13 cellular contexts compared by ENCODE assay signal in genomic region chr6:155170519-155170918, GRCh38.
A peak's percentile ranks its signal among the peaks of the same experiment; 100 is the strongest.
DNase-seq lines count a peak whose midpoint lies in the region; ATAC-seq and TF ChIP-seq lines count a peak whose summit lies in the region.
"Had no signal": no experiment of that assay in that cellular context is flagged by ENCODE, and none has a peak within 500 bp of the region (broad histone marks: within the 10 kb centered on the region; RNA-seq: fewer than 3 reads in every experiment).

No MANE protein-coding gene starts in this region.

- no peak for DNase-seq in stimulated activated naive CD8-positive, alpha-beta T cell treated with anti-CD3 and anti-CD28 coated beads, Interleukin-15, Interleukin-2, amounts not matched to agents 100 U/mL and 50 U/mL, for 24 hours
- no peak for DNase-seq in T-helper 17 cell
- DNase-seq in effector memory CD8-positive, alpha-beta T cell, result no peak
- no peak for DNase-seq in tibial artery
- no peak for DNase-seq in NCI-H1092 (lab: John Stamatoyannopoulos, UW)
- DNase-seq in Caco-2, result no peak
- DNase-seq in DMS79 (lab: John Stamatoyannopoulos, UW), result no peak
- DNase-seq: BE2C, DND-41, NCI-H2081 treated with DMSO at 0.1 percent for 48 hours had no signal

- ATAC-seq in stimulated activated naive CD8-positive, alpha-beta T cell treated with anti-CD3 and anti-CD28 coated beads, Interleukin-15, Interleukin-2, amounts not matched to agents 100 U/mL and 50 U/mL, for 24 hours, result no peak
- ATAC-seq in T-helper 17 cell, result no peak
- no peak for ATAC-seq in effector memory CD8-positive, alpha-beta T cell (replicated peaks)

- H3K4me3 Mint-ChIP-seq in stimulated activated naive CD8-positive, alpha-beta T cell treated with anti-CD3 and anti-CD28 coated beads, Interleukin-15, Interleukin-2, amounts not matched to agents 100 ng/mL and 50 ng/mL, for 24 hours, result peak overlapping the region; percentile 66
- H3K4me3 Mint-ChIP-seq in T-helper 17 cell, result no peak overlapping the region
- H3K4me3 Mint-ChIP-seq in effector memory CD8-positive, alpha-beta T cell, result peak overlapping the region in 1 of 2 donors; percentile 79
- no peak overlapping the region for H3K4me3 Mint-ChIP-seq in Caco-2 (ENCODE audit: unreplicated experiment)

- H3K4me3 ChIP-seq in tibial artery, result no peak overlapping the region
- no peak overlapping the region for H3K4me3 ChIP-seq in Caco-2 (ENCODE audit: low read depth, low read length)
- H3K4me3 ChIP-seq: vagina had no signal

- CTCF ChIA-PET in Caco-2 (lab: Charles Lee), result no interaction called here

- H3K36me3 Mint-ChIP-seq in stimulated activated naive CD8-positive, alpha-beta T cell treated with anti-CD3 and anti-CD28 coated beads, Interleukin-15, Interleukin-2, amounts not matched to agents 100 ng/mL and 50 ng/mL, for 24 hours (ENCODE audit: low read depth), result peaks cover 27% of the 10 kb centered on the region
- no peaks in the 10 kb centered on the region for H3K36me3 Mint-ChIP-seq in T-helper 17 cell (ENCODE audit: low read depth)
- H3K36me3 Mint-ChIP-seq in effector memory CD8-positive, alpha-beta T cell (ENCODE audit: insufficient read depth), result no peaks in the 10 kb centered on the region
- H3K36me3 Mint-ChIP-seq in Caco-2 (ENCODE audit: insufficient read depth, unreplicated experiment), result no peaks in the 10 kb centered on the region

- POLR2A ChIA-PET in Caco-2 (lab: Charles Lee), result interaction anchor here (0.6 kb wide), 1 partner anchor 17 kb away, joined by 3 read pairs; no protein-coding TSS in a partner anchor

- H3K27ac ChIP-seq in tibial artery, result peak overlapping the region; percentile 16 to 41
- H3K27ac ChIP-seq: vagina had no signal

- peak overlapping the region; percentile 94 for H3K27ac Mint-ChIP-seq in stimulated activated naive CD8-positive, alpha-beta T cell treated with anti-CD3 and anti-CD28 coated beads, Interleukin-15, Interleukin-2, amounts not matched to agents 100 ng/mL and 50 ng/mL, for 24 hours
- H3K27ac Mint-ChIP-seq in T-helper 17 cell (peak overlapping the region; percentile 95), Caco-2 (ENCODE audit: unreplicated experiment) (no peak overlapping the region)
- H3K27ac Mint-ChIP-seq in effector memory CD8-positive, alpha-beta T cell, result peak overlapping the region; percentile 95 to 98

- no peaks in the 10 kb centered on the region for H3K27me3 ChIP-seq in tibial artery
- H3K27me3 ChIP-seq in Caco-2 (replicated peaks; ENCODE audit: control insufficient read depth, insufficient read depth, low read length), result no peaks in the 10 kb centered on the region
- H3K27me3 ChIP-seq: BE2C, MG63, vagina had no signal

- intact Hi-C loops in tibial artery (cut with DNase I; ENCODE audit: low total_unique reads) (loop anchor here (5.0 kb wide), 3 partner anchors 173 to 493 kb away; partner anchors contain the start of gene TIAM2), Caco-2 (cut with micrococcal nuclease; ENCODE audit: unreplicated experiment) (no loop called here)

- H3K27me3 Mint-ChIP-seq in stimulated activated naive CD8-positive, alpha-beta T cell treated with anti-CD3 and anti-CD28 coated beads, Interleukin-15, Interleukin-2, amounts not matched to agents 100 ng/mL and 50 ng/mL, for 24 hours, result no peaks in the 10 kb centered on the region
- no peaks in the 10 kb centered on the region for H3K27me3 Mint-ChIP-seq in T-helper 17 cell
- no peaks in the 10 kb centered on the region for H3K27me3 Mint-ChIP-seq in effector memory CD8-positive, alpha-beta T cell
- H3K27me3 Mint-ChIP-seq in Caco-2 (ENCODE audit: insufficient read depth, unreplicated experiment), result no peaks in the 10 kb centered on the region

- peaks cover 60% of the 10 kb centered on the region for H3K4me1 Mint-ChIP-seq in stimulated activated naive CD8-positive, alpha-beta T cell treated with anti-CD3 and anti-CD28 coated beads, Interleukin-15, Interleukin-2, amounts not matched to agents 100 ng/mL and 50 ng/mL, for 24 hours (ENCODE audit: low read depth)
- H3K4me1 Mint-ChIP-seq in T-helper 17 cell (peaks cover 22% of the 10 kb centered on the region), Caco-2 (ENCODE audit: low read depth, unreplicated experiment) (peaks cover 7% of the 10 kb centered on the region)
- H3K4me1 Mint-ChIP-seq in effector memory CD8-positive, alpha-beta T cell (ENCODE audit: low read depth in 2 of 2), result peaks cover 16 to 17% of the 10 kb centered on the region in 2 donors

- no TSS peak for BruUV-seq in Caco-2 (replicated peaks; lab: Mats Ljungman, UMichigan)

- no peak for TF ChIP-seq CTCF in tibial artery (IDR thresholded peaks at IDR 0.05)
- no peak for TF ChIP-seq CTCF in Caco-2 (IDR thresholded peaks at IDR 0.05; ENCODE audit: insufficient read depth in 1 of 2, low read depth in 1 of 2, low read length in 1 of 2, severe bottlenecking in 1 of 2, unreplicated experiment in 1 of 2)

- H3K4me1 ChIP-seq in tibial artery (peaks cover 0 to 23% (median 15%) of the 10 kb centered on the region in 4 donors), Caco-2 (0 out of 2 replicates have a peak, but pooled peaks cover 4% of the 10 kb centered on the region)

- H3K9me3 ChIP-seq in T-helper 17 cell (ENCODE audit: control insufficient read depth, low read length, poor library complexity, severe bottlenecking), result no peaks in the 10 kb centered on the region
- no peaks in the 10 kb centered on the region for H3K9me3 ChIP-seq in tibial artery
- no peaks in the 10 kb centered on the region for H3K9me3 ChIP-seq in Caco-2
- H3K9me3 ChIP-seq: BE2C, MG63, vagina had no signal

- H3K36me3 ChIP-seq in tibial artery, result peaks cover 0 to 1% (median under 1%) of the 10 kb centered on the region in 3 donors
- no peaks in the 10 kb centered on the region for H3K36me3 ChIP-seq in Caco-2 (ENCODE audit: control insufficient read depth, insufficient read depth, low read length)
- H3K36me3 ChIP-seq: BE2C, MG63, vagina had no signal

- no peaks in the 10 kb centered on the region for H3K9me3 Mint-ChIP-seq in stimulated activated naive CD8-positive, alpha-beta T cell treated with anti-CD3 and anti-CD28 coated beads, Interleukin-15, Interleukin-2, amounts not matched to agents 100 ng/mL and 50 ng/mL, for 24 hours
- H3K9me3 Mint-ChIP-seq in effector memory CD8-positive, alpha-beta T cell, result no peaks in the 10 kb centered on the region
- no peaks in the 10 kb centered on the region for H3K9me3 Mint-ChIP-seq in Caco-2 (ENCODE audit: unreplicated experiment)
